1 cellular context compared by ENCODE assay signal in genomic region chr4:173577963-173578362, GRCh38.
TF ChIP-seq lines count a peak whose summit lies in the region.

No MANE protein-coding gene starts in this region.

TF ChIP-seq in H1, 55 proteins besides CTCF, POLR2A, EP300 and RAD21 (continued from another document):
- no peak for TF ChIP-seq ZNF274 (IDR thresholded peaks at IDR 0.05; ENCODE audit: borderline replicate concordance, extremely low read depth, low read length)
TF ChIP-seq in H1: peak in this region for 1.
